In genomic region chr4:103075435-103075893, GRCh38 we compare ENCODE assay signal across 1 cellular context.
A peak's percentile ranks its signal among the peaks of the same experiment; 100 is the strongest.
TF ChIP-seq lines count a peak whose summit lies in the region.

No MANE protein-coding gene starts in this region.

TF ChIP-seq in IMR-90, 13 proteins besides CTCF, POLR2A, EP300 and RAD21:
- no peak for TF ChIP-seq RFX5 (IDR thresholded peaks at IDR 0.05; ENCODE audit: low read depth, low read length)
- TF ChIP-seq MAFK (IDR thresholded peaks at IDR 0.05; ENCODE audit: low read depth, low read length): no peak
- no peak for TF ChIP-seq MAZ (IDR thresholded peaks at IDR 0.05; ENCODE audit: borderline replicate concordance, low read depth, low read length)
- TF ChIP-seq BHLHE40 (IDR thresholded peaks at IDR 0.05; ENCODE audit: low read depth, low read length): 0 out of 2 replicates have a peak, but pooled peaks have one; percentile 19
- no peak for TF ChIP-seq CEBPB (IDR thresholded peaks at IDR 0.05; ENCODE audit: low read depth, low read length)
- TF ChIP-seq FOS (IDR thresholded peaks at IDR 0.05; ENCODE audit: low read depth, low read length): no peak
- no peak for TF ChIP-seq MXI1 (IDR thresholded peaks at IDR 0.05; ENCODE audit: borderline replicate concordance, low read depth, low read length)
- no peak for TF ChIP-seq ELK1 (IDR thresholded peaks at IDR 0.05; ENCODE audit: borderline replicate concordance, low read depth, low read length)
- no peak for TF ChIP-seq USF2 (IDR thresholded peaks at IDR 0.05; ENCODE audit: low read depth, low read length)
